In genomic region chr11:336666-337002, GRCh38 we compare ENCODE assay signal across 11 cellular contexts. TPM values are rescaled to one million over a fixed set of nuclear protein-coding genes. Genes with fewer than 3 reads are reported as not detected.
DNase-seq lines count a peak whose midpoint lies in the region; TF ChIP-seq lines count a peak whose summit lies in the region.
"Had no signal": no experiment of that assay in that cellular context is flagged by ENCODE, and none has a peak within 500 bp of the region (broad histone marks: within the 10 kb centered on the region; RNA-seq: fewer than 3 reads in every experiment).

No MANE protein-coding gene starts in this region.

- no peak for TF ChIP-seq CTCF in esophagus squamous epithelium (IDR thresholded peaks at IDR 0.05)

- H3K27ac ChIP-seq in esophagus squamous epithelium (peak overlapping the region in 3 of 4 donors; percentile 59 to 83 (median 80)), skin epidermis (peak overlapping the region in 16 of 21 experiments; percentile 4 to 81 (median 68))

- DNase-seq in MV-4-11 (lab: John Stamatoyannopoulos, UW) = peak; percentile 37
- no peak for DNase-seq in esophagus squamous epithelium (lab: John Stamatoyannopoulos, UW)
- DNase-seq in islet precursor cell = no peak
- no peak for DNase-seq in OCI-M2 (lab: John Stamatoyannopoulos, UW; ENCODE audit: unreplicated experiment)
- no peak for DNase-seq in amygdala (lab: John Stamatoyannopoulos, UW)
- DNase-seq: activated CD8-positive, alpha-beta memory T cell treated with anti-CD3 and anti-CD28 coated beads, Interleukin-2, amount 10 ng/mL, durations not matched to agents 7 days and 5 days; head of caudate nucleus; NCI-H226; SK-N-SH had no signal

- H3K9me3 ChIP-seq in esophagus squamous epithelium = no peaks in the 10 kb centered on the region
- H3K9me3 ChIP-seq: neutrophil, SK-N-SH had no signal

- H3K4me3 ChIP-seq in esophagus squamous epithelium (no peak overlapping the region), skin epidermis (no peak overlapping the region)

- no peak for TF ChIP-seq POLR2A in esophagus squamous epithelium (IDR thresholded peaks at IDR 0.05)

- WGBS in esophagus squamous epithelium, 2 donors = 79 to 91% methylated on average over 3 of the region's 3 CpGs

- peaks cover 0 to 26% (median 14%) of the 10 kb centered on the region in 3 donors for H3K4me1 ChIP-seq in esophagus squamous epithelium

- no peaks in the 10 kb centered on the region for H3K36me3 ChIP-seq in esophagus squamous epithelium
- H3K36me3 ChIP-seq: neutrophil had no signal

- peaks cover 0 to 51% (median 0%) of the 10 kb centered on the region in 4 donors for H3K27me3 ChIP-seq in esophagus squamous epithelium

- intact Hi-C loops in esophagus squamous epithelium (cut with DNase I) = no loop called here

RNA-seq across cellular contexts. Expression of gene IFITM3, which starts 16.0 kb away (rescaled TPM):
- 100 to 1,000 TPM in 2 of 4 donors, 10 to 100 TPM in 2; 45.3 to 159 (median 113) TPM for total RNA-seq in esophagus squamous epithelium

RNA-seq across cellular contexts. Expression of gene IFITM1, which starts 22.8 kb away (rescaled TPM):
- 100 to 1,000 TPM in 1 of 4 donors, 10 to 100 TPM in 3; 26.3 to 133 (median 60.0) TPM for total RNA-seq in esophagus squamous epithelium

RNA-seq across cellular contexts. Expression of gene IFITM2, which starts 29.0 kb away (rescaled TPM):
- total RNA-seq in esophagus squamous epithelium = 10 to 100 TPM; 14.4 to 67.5 (median 50.3) TPM

RNA-seq across cellular contexts. Expression of gene B4GALNT4, which starts 32.7 kb away (rescaled TPM):
- total RNA-seq in esophagus squamous epithelium = 1 to 10 TPM in 3 of 4 donors, under 1 TPM in 1; 0.97 to 7.9 (median 3.3) TPM

RNA-seq across cellular contexts. Expression of gene IFITM5, which starts 37.3 kb away (rescaled TPM):
- total RNA-seq in esophagus squamous epithelium = not detected
- total RNA-seq: activated CD8-positive, alpha-beta memory T cell treated with anti-CD3 and anti-CD28 coated beads, Interleukin-2, amount 10 ng/mL, durations not matched to agents 7 days and 5 days had no signal
